21 cellular contexts compared by ENCODE assay signal in genomic region chr19:44865196-44865767, GRCh38. TPM values are rescaled to one million over a fixed set of nuclear protein-coding genes. Genes with fewer than 3 reads are reported as not detected.
DNase-seq lines count a peak whose midpoint lies in the region; ATAC-seq and TF ChIP-seq lines count a peak whose summit lies in the region.
"Had no signal": no experiment of that assay in that cellular context is flagged by ENCODE, and none has a peak within 500 bp of the region (broad histone marks: within the 10 kb centered on the region; RNA-seq: fewer than 3 reads in every experiment).

No MANE protein-coding gene starts in this region.

- intact Hi-C loops in Right ventricle myocardium inferior (cut with DNase I): no loop called here
- intact Hi-C loops in left ventricle myocardium superior (cut with micrococcal nuclease): no loop called here
- intact Hi-C loops in dendritic cell treated with granulocyte-macrophage colony-stimulating factor and Interleukin-4, amounts not matched to agents 40 ng/mL and 50 ng/mL, for 4 days (cut with micrococcal nuclease): no loop called here
- intact Hi-C loops in aorta (cut with DNase I): no loop called here

- H3K4me1 Mint-ChIP-seq in dendritic cell treated with granulocyte-macrophage colony-stimulating factor and Interleukin-4, amounts not matched to agents 40 ng/mL and 50 ng/mL, for 4 days (ENCODE audit: low read depth): peaks cover 48% of the 10 kb centered on the region
- no peaks in the 10 kb centered on the region for H3K4me1 Mint-ChIP-seq in nephron progenitor cell

- H3K9me3 ChIP-seq in aorta (ENCODE audit: control insufficient read depth, low read length): no peaks in the 10 kb centered on the region
- H3K9me3 ChIP-seq: BE2C had no signal

- H3K4me3 ChIP-seq in aorta (ENCODE audit: low read length in 2 of 2): no peak overlapping the region

- WGBS in aorta, 2 donors: 92 to 93% methylated on average over 27 of the region's 27 CpGs

- no peak for ATAC-seq in Right ventricle myocardium inferior
- no peak for ATAC-seq in left ventricle myocardium superior
- ATAC-seq in aorta (ENCODE audit: low FRiP score): peak; percentile 28

- H3K4me3 Mint-ChIP-seq in dendritic cell treated with granulocyte-macrophage colony-stimulating factor and Interleukin-4, amounts not matched to agents 40 ng/mL and 50 ng/mL, for 4 days: no peak overlapping the region
- H3K4me3 Mint-ChIP-seq in nephron progenitor cell: no peak overlapping the region
- H3K4me3 Mint-ChIP-seq: H9 had no signal

- no peaks in the 10 kb centered on the region for H3K9me3 Mint-ChIP-seq in dendritic cell treated with granulocyte-macrophage colony-stimulating factor and Interleukin-4, amounts not matched to agents 40 ng/mL and 50 ng/mL, for 4 days
- peaks cover 5% of the 10 kb centered on the region for H3K9me3 Mint-ChIP-seq in nephron progenitor cell
- H3K9me3 Mint-ChIP-seq: H9 had no signal

- H3K27me3 Mint-ChIP-seq in dendritic cell treated with granulocyte-macrophage colony-stimulating factor and Interleukin-4, amounts not matched to agents 40 ng/mL and 50 ng/mL, for 4 days: no peaks in the 10 kb centered on the region
- no peaks in the 10 kb centered on the region for H3K27me3 Mint-ChIP-seq in nephron progenitor cell (ENCODE audit: low read depth, poor library complexity)

- peaks cover 0 to 4% of the 10 kb centered on the region in 2 donors for H3K36me3 ChIP-seq in aorta (ENCODE audit: control insufficient read depth in 1 of 2, insufficient read depth in 2 of 2, low read length in 1 of 2)
- H3K36me3 ChIP-seq: BE2C had no signal

- DNase-seq in Right ventricle myocardium inferior (ENCODE audit: missing footprints) (peak; percentile 7), left ventricle myocardium superior (no peak), nephron progenitor cell (no peak), aorta (no peak), SIG-M5 treated with dmso at 0.1 percent for 504 hours (lab: John Stamatoyannopoulos, UW; ENCODE audit: unreplicated experiment) (no peak), pons (ENCODE audit: low spot score) (no peak)
- DNase-seq in stimulated activated CD4-positive, alpha-beta T cell treated with anti-CD3 and anti-CD28 coated beads, Interleukin-4, amount 100 ng/mL, for 24 hours: no peak
- DNase-seq: 8988T; BE2C; CD4-positive, CD25-positive, alpha-beta regulatory T cell; COR-L47; DMS 273 treated with DMSO at 0.1 percent for 48 hours; H9; NCI-H1092 treated with DMSO at 0.1 percent for 48 hours; NCI-H146; NCI-H2081; NCI-H446 treated with DMSO at 0.1 percent for 48 hours; NCI-H69; SHP77 had no signal

- no peaks in the 10 kb centered on the region for H3K27me3 ChIP-seq in aorta (ENCODE audit: control insufficient read depth in 1 of 2, insufficient read depth in 2 of 2, low read length in 1 of 2)
- H3K27me3 ChIP-seq: BE2C had no signal

- H3K27ac ChIP-seq in aorta (ENCODE audit: low read depth in 1 of 2, low read length in 2 of 2): no peak overlapping the region

- no peaks in the 10 kb centered on the region for H3K4me1 ChIP-seq in aorta (ENCODE audit: control insufficient read depth in 1 of 2, insufficient read depth in 2 of 2, low read length in 2 of 2)
- H3K4me1 ChIP-seq: BE2C had no signal

- TF ChIP-seq CTCF in nephron progenitor cell (IDR thresholded peaks at IDR 0.05): no peak

- H3K36me3 Mint-ChIP-seq in dendritic cell treated with granulocyte-macrophage colony-stimulating factor and Interleukin-4, amounts not matched to agents 40 ng/mL and 50 ng/mL, for 4 days (ENCODE audit: low read depth): peaks cover 70% of the 10 kb centered on the region
- H3K36me3 Mint-ChIP-seq in nephron progenitor cell (ENCODE audit: low read depth): peaks cover 72% of the 10 kb centered on the region
- H3K36me3 Mint-ChIP-seq: CD4-positive, CD25-positive, alpha-beta regulatory T cell had no signal

- H3K27ac Mint-ChIP-seq in dendritic cell treated with granulocyte-macrophage colony-stimulating factor and Interleukin-4, amounts not matched to agents 40 ng/mL and 50 ng/mL, for 4 days: peak overlapping the region; percentile 55
- peak overlapping the region; percentile 77 for H3K27ac Mint-ChIP-seq in nephron progenitor cell
- H3K27ac Mint-ChIP-seq: CD4-positive, CD25-positive, alpha-beta regulatory T cell had no signal

RNA-seq across cellular contexts. Expression of gene NECTIN2, which starts 19.2 kb away (rescaled TPM):
- total RNA-seq in Right ventricle myocardium inferior: 41.8 TPM
- 35.4 TPM for total RNA-seq in left ventricle myocardium superior
- total RNA-seq in aorta: 10 to 100 TPM; 88.2 to 97.8 TPM
- 10 to 100 TPM; 27.8 to 49.5 TPM for polyA plus RNA-seq in aorta
- total RNA-seq: OCI-LY7 had no signal
- polyA plus RNA-seq: CD4-positive, CD25-positive, alpha-beta regulatory T cell had no signal

RNA-seq across cellular contexts. Expression of gene TOMM40, which starts 25.8 kb away (rescaled TPM):
- 45.3 TPM for total RNA-seq in Right ventricle myocardium inferior
- 49.8 TPM for total RNA-seq in left ventricle myocardium superior
- total RNA-seq in aorta: 10 to 100 TPM; 22.3 to 23.6 TPM
- 10 to 100 TPM in 1 of 2 donors, 1 to 10 TPM in 1; 8.9 to 14.8 TPM for polyA plus RNA-seq in aorta

RNA-seq across cellular contexts. Expression of gene APOE, which starts 40.3 kb away (rescaled TPM):
- 9.9 TPM for total RNA-seq in Right ventricle myocardium inferior
- total RNA-seq in left ventricle myocardium superior: 18.9 TPM
- 100 to 1,000 TPM in 1 of 2 donors, 10 to 100 TPM in 1; 96.1 to 105 TPM for total RNA-seq in aorta
- polyA plus RNA-seq in aorta: 100 to 1,000 TPM; 207 to 455 TPM
- polyA plus RNA-seq: CD4-positive, CD25-positive, alpha-beta regulatory T cell had no signal

RNA-seq across cellular contexts. Expression of gene APOC1, which starts 49.1 kb away (rescaled TPM):
- total RNA-seq in Right ventricle myocardium inferior: 1.4 TPM
- 1.7 TPM for total RNA-seq in left ventricle myocardium superior
- total RNA-seq in aorta: 10 to 100 TPM; 14.8 to 22.2 TPM
- polyA plus RNA-seq in aorta: 100 to 1,000 TPM in 1 of 2 donors, 1 to 10 TPM in 1; 7.4 to 127 TPM
- total RNA-seq: CD4-positive, CD25-positive, alpha-beta regulatory T cell had no signal
- polyA plus RNA-seq: CD4-positive, CD25-positive, alpha-beta regulatory T cell had no signal

RNA-seq across cellular contexts. Expression of gene BCAM, which starts 56.4 kb away (rescaled TPM):
- total RNA-seq in Right ventricle myocardium inferior: 91.9 TPM
- 85.5 TPM for total RNA-seq in left ventricle myocardium superior
- 100 to 1,000 TPM; 146 to 161 TPM for total RNA-seq in aorta
- polyA plus RNA-seq in aorta: 100 to 1,000 TPM in 1 of 2 donors, 10 to 100 TPM in 1; 43.1 to 109 TPM
- total RNA-seq: CD4-positive, CD25-positive, alpha-beta regulatory T cell; OCI-LY7 had no signal
- polyA plus RNA-seq: CD4-positive, CD25-positive, alpha-beta regulatory T cell had no signal
